ENCODE assay signal across 22 cellular contexts in the genomic region with DNA sequence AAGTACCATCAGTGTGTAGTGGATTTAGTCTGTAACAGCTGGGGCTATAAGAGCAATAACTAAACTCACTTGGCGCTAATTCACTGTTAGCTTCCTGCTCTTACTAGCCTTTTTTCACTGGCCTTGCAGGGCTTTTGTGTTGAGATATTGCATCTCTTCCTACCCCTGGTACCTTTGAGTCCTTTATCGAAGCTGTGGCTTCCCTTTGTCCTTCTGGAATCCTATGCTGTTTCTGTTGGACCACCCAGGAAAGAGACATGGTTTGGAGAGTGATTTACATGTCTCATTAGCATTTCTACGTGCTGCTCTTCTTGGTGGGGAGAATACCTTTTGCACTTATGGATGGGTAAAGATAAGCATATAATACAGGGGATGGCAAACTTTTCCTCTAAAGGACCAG.
A peak's percentile ranks its signal among the peaks of the same experiment; 100 is the strongest.
DNase-seq lines count a peak whose midpoint lies in the region; ATAC-seq, FAIRE-seq and TF ChIP-seq lines count a peak whose summit lies in the region.
"Had no signal": no experiment of that assay in that cellular context is flagged by ENCODE, and none has a peak within 500 bp of the region (broad histone marks: within the 10 kb centered on the region; RNA-seq: fewer than 3 reads in every experiment).

No MANE protein-coding gene starts in this region.

- no peaks in the 10 kb centered on the region for H3K27me3 ChIP-seq in GM23338 (ENCODE audit: insufficient read depth)
- H3K27me3 ChIP-seq in HUES64 (ENCODE audit: insufficient read depth, low read length): no peaks in the 10 kb centered on the region
- H3K27me3 ChIP-seq in H1 (replicated peaks in 1 of 4; ENCODE audit: control insufficient read depth in 3 of 4, extremely low read depth in 1 of 4, insufficient read depth in 3 of 4, low read length in 3 of 4): no peaks in the 10 kb centered on the region
- no peaks in the 10 kb centered on the region for H3K27me3 ChIP-seq in CD8-positive, alpha-beta T cell (ENCODE audit: insufficient read depth, low read length)
- H3K27me3 ChIP-seq: BE2C had no signal

- no peak overlapping the region for H4K8ac ChIP-seq in H1 (ENCODE audit: extremely low read depth, insufficient read depth, low read length)

- ATAC-seq in GM23338: peak; percentile 72
- no peak for ATAC-seq in CD8-positive, alpha-beta T cell
- ATAC-seq: HCT116, PC-3 had no signal

- H3K4me1 Mint-ChIP-seq in GM23338 (peaks cover 49% of the 10 kb centered on the region), nephron progenitor cell (peaks cover 50% of the 10 kb centered on the region)
- H3K4me1 Mint-ChIP-seq in CD8-positive, alpha-beta T cell (ENCODE audit: low read depth): peaks cover 14% of the 10 kb centered on the region

- no peak overlapping the region for H2AFZ ChIP-seq in GM23338
- H2AFZ ChIP-seq in H1 (ENCODE audit: low read length): no peak overlapping the region

- 77% methylated on average over 3 of the region's 3 CpGs for WGBS in HUES64
- WGBS in H1 (ENCODE audit: extremely low coverage in 1 of 2, insufficient coverage in 1 of 2, insufficient read length in 1 of 2, insufficient replicate concordance in 2 of 2, low coverage in 1 of 2, low lambda C conversion rate in 2 of 2, missing lambda C conversion rate in 1 of 2), 2 experiments: 50% methylated on average over 3 of the region's 3 CpGs; no CpG with 5 or more reads in 1 of the 2 experiments

- H3K4me2 ChIP-seq in GM23338 (peak overlapping the region; percentile 30), H1 (ENCODE audit: insufficient read depth in 1 of 2, low read depth in 2 of 2, low read length in 2 of 2) (peak overlapping the region; percentile 3 to 26; a peak in 2 of 4 replicates)

- H2BK20ac ChIP-seq in H1 (ENCODE audit: low read length): no peak overlapping the region

- peaks cover 6% of the 10 kb centered on the region; the same call in 1 of the 2 replicates for H4K20me1 ChIP-seq in GM23338 (replicated peaks; ENCODE audit: insufficient read depth)
- H4K20me1 ChIP-seq in H1 (replicated peaks in 1 of 2; ENCODE audit: control insufficient read depth in 1 of 2, insufficient read depth in 2 of 2, low read length in 2 of 2): peaks cover 0 to 11% of the 10 kb centered on the region in 2 experiments

- no peak overlapping the region for H2AK5ac ChIP-seq in H1 (ENCODE audit: low read depth, low read length)

- DNase-seq in GM23338 (ENCODE audit: low spot score) (peak; percentile 83), H1 (ENCODE audit: low read depth in 1 of 2, low spot score in 2 of 2) (no peak), nephron progenitor cell (no peak), C1 segment of cervical spinal cord (lab: John Stamatoyannopoulos, UW) (no peak), NCI-H1417 (lab: John Stamatoyannopoulos, UW) (no peak), NCI-H524 (lab: John Stamatoyannopoulos, UW) (no peak)
- DNase-seq in CD8-positive, alpha-beta T cell: no peak
- DNase-seq: BE2C; CD4-positive, CD25-positive, alpha-beta regulatory T cell; COR-L47; DMS153; NCI-H1092; NCI-H1436 treated with DMSO at 0.1 percent for 48 hours; NCI-H2081; NCI-H2171; NCI-H345; NCI-H526 treated with DMSO at 0.1 percent for 48 hours; PC-3; Right ventricle myocardium superior had no signal

- H2BK15ac ChIP-seq in H1 (ENCODE audit: low read length): no peak overlapping the region

- no peak overlapping the region for H3K9ac ChIP-seq in HUES64 (ENCODE audit: low read depth, low read length)
- H3K9ac ChIP-seq in H1 (replicated peaks in 1 of 4; ENCODE audit: extremely low read depth in 1 of 4, low read depth in 3 of 4, low read length in 3 of 4): no peak overlapping the region

- H3K79me1 ChIP-seq in H1 (ENCODE audit: low read depth, low read length): peaks cover 3% of the 10 kb centered on the region; the same call in 1 of the 2 replicates

- H4K91ac ChIP-seq in H1 (replicated peaks; ENCODE audit: insufficient read length, low read length): no peak overlapping the region

- H3K36me3 Mint-ChIP-seq in GM23338 (ENCODE audit: low read depth) (peaks cover 5% of the 10 kb centered on the region; the same call in 1 of the 3 replicates), nephron progenitor cell (ENCODE audit: low read depth) (peaks cover 32% of the 10 kb centered on the region)
- H3K36me3 Mint-ChIP-seq in CD8-positive, alpha-beta T cell: peaks cover 54% of the 10 kb centered on the region

- no peak for TF ChIP-seq RAD21 in H1 (IDR thresholded peaks at IDR 0.05 in 1 of 2, conservative IDR thresholded peaks at IDR 0.05 in 1 of 2; ENCODE audit: low read depth in 2 of 2, low read length in 2 of 2)

- H2BK5ac ChIP-seq in H1 (ENCODE audit: low read depth, low read length): no peak overlapping the region

- H3K9me3 ChIP-seq in HUES64 (ENCODE audit: insufficient read depth, low read depth, low read length): no peaks in the 10 kb centered on the region
- H3K9me3 ChIP-seq in H1 (ENCODE audit: insufficient read depth in 2 of 2, low read depth in 1 of 2, low read length in 1 of 2): no peaks in the 10 kb centered on the region
- no peaks in the 10 kb centered on the region for H3K9me3 ChIP-seq in CD8-positive, alpha-beta T cell (ENCODE audit: low read length)
- H3K9me3 ChIP-seq: BE2C had no signal

- H3K79me2 ChIP-seq in GM23338 (replicated peaks; ENCODE audit: insufficient read depth) (peaks cover 47% of the 10 kb centered on the region), H1 (ENCODE audit: control insufficient read depth in 1 of 2, insufficient read depth in 2 of 2, low read length in 2 of 2) (peaks cover 0 to 70% of the 10 kb centered on the region in 2 experiments; a peak in 3 of 4 replicates)

- intact Hi-C loops in CD8-positive, alpha-beta T cell (cut with DNase I, micrococcal nuclease): no loop called here

- POLR2A ChIA-PET in H1 (lab: Charles Lee; ENCODE audit: partially characterized antibody): interaction anchor here (1.1 to 2.1 kb wide), 5 partner anchors 10 to 129 kb away, joined by 3 to 13 read pairs (median 5); a partner anchor contains a TSS
- POLR2A ChIA-PET in CD8-positive, alpha-beta T cell (lab: Charles Lee): interaction anchor here (0.6 to 1.2 kb wide), 2 partner anchors 19 to 43 kb away, joined by 3 to 5 read pairs; no protein-coding TSS in a partner anchor

- TF ChIP-seq CTCF in GM23338 (conservative IDR thresholded peaks at IDR 0.05; ENCODE audit: low read depth in 2 of 2): no peak
- TF ChIP-seq CTCF in H1 (IDR thresholded peaks at IDR 0.05; ENCODE audit: control extremely low read depth in 1 of 3, insufficient read depth in 1 of 3, low read depth in 1 of 3, low read length in 3 of 3): no peak
- TF ChIP-seq CTCF in nephron progenitor cell (IDR thresholded peaks at IDR 0.05): no peak
- TF ChIP-seq CTCF in CD8-positive, alpha-beta T cell (IDR thresholded peaks at IDR 0.05): no peak

- no peak overlapping the region for H4K5ac ChIP-seq in H1 (ENCODE audit: insufficient read length, low read depth, low read length)

- peak; percentile 52 for FAIRE-seq in H1 (lab: Jason Lieb, UNC)
- FAIRE-seq: GM12891 had no signal

- no peaks in the 10 kb centered on the region for H3K9me2 ChIP-seq in GM23338 (ENCODE audit: insufficient read depth)

- H3K4me1 ChIP-seq in GM23338 (ENCODE audit: insufficient read depth) (peaks cover 45% of the 10 kb centered on the region), HUES64 (ENCODE audit: insufficient read depth, low read length) (peaks cover 34% of the 10 kb centered on the region), H1 (replicated peaks in 1 of 4; ENCODE audit: control insufficient read depth in 3 of 4, insufficient read depth in 4 of 4, low read length in 3 of 4) (peaks cover 9 to 27% (median 17%) of the 10 kb centered on the region in 4 experiments)
- H3K4me1 ChIP-seq in CD8-positive, alpha-beta T cell (ENCODE audit: insufficient read depth, low read length): no peaks in the 10 kb centered on the region
- H3K4me1 ChIP-seq: BE2C had no signal

- H2BK120ac ChIP-seq in H1 (replicated peaks; ENCODE audit: low read depth, low read length): no peak overlapping the region

- H3K27ac Mint-ChIP-seq in GM23338 (no peak overlapping the region; the same call in 1 of the 2 replicates), nephron progenitor cell (peak overlapping the region; percentile 40)
- no peak overlapping the region for H3K27ac Mint-ChIP-seq in CD8-positive, alpha-beta T cell

- H3K27ac ChIP-seq in GM23338 (ENCODE audit: low read depth) (peak overlapping the region; percentile 56; the same call in 1 of the 2 replicates), HUES64 (ENCODE audit: low read depth, low read length) (peak overlapping the region; percentile 14; the same call in 1 of the 2 replicates), H1 (ENCODE audit: low read depth, low read length) (peak overlapping the region; percentile 32; the same call in 1 of the 2 replicates)
- no peak overlapping the region for H3K27ac ChIP-seq in CD8-positive, alpha-beta T cell (ENCODE audit: low read depth, low read length)

- H3K4me3 ChIP-seq in GM23338 (no peak overlapping the region), HUES64 (ENCODE audit: low read length) (no peak overlapping the region), H1 (ENCODE audit: extremely low read depth in 1 of 4, insufficient read depth in 2 of 4, low read depth in 3 of 4, low read length in 4 of 4) (no peak overlapping the region)
- no peak overlapping the region for H3K4me3 ChIP-seq in CD8-positive, alpha-beta T cell (ENCODE audit: low read depth, low read length)

- peaks cover 12% of the 10 kb centered on the region; the same call in 1 of the 2 replicates for H3F3A ChIP-seq in GM23338 (replicated peaks; ENCODE audit: low read depth)

- no peak for TF ChIP-seq POLR2A in H1 (IDR thresholded peaks at IDR 0.05; ENCODE audit: control extremely low read depth in 1 of 2, low read depth in 2 of 2, low read length in 2 of 2)

- TF ChIP-seq EP300 in H1 (IDR thresholded peaks at IDR 0.05; ENCODE audit: borderline replicate concordance in 1 of 2, low read depth in 2 of 2, low read length in 2 of 2): no peak

- no peak overlapping the region for H3K18ac ChIP-seq in H1 (ENCODE audit: extremely low read depth, low read length)

- H2BK12ac ChIP-seq in H1 (ENCODE audit: low read depth, low read length): no peak overlapping the region

- no peak overlapping the region for H3K23ac ChIP-seq in H1 (ENCODE audit: insufficient read length)

- H3K36me3 ChIP-seq in GM23338 (ENCODE audit: insufficient read depth) (no peaks in the 10 kb centered on the region), HUES64 (ENCODE audit: insufficient read depth, low read length) (peaks cover 25% of the 10 kb centered on the region), H1 (ENCODE audit: control insufficient read depth in 2 of 4, insufficient read depth in 4 of 4, low read length in 3 of 4) (peaks cover 0 to 6% (median 0%) of the 10 kb centered on the region in 4 experiments; a peak in 1 of 8 replicates)
- H3K36me3 ChIP-seq in CD8-positive, alpha-beta T cell (ENCODE audit: insufficient read depth, low read length): no peaks in the 10 kb centered on the region
- H3K36me3 ChIP-seq: BE2C had no signal

- H3K56ac ChIP-seq in H1 (replicated peaks; ENCODE audit: insufficient read length, low read depth, low read length): no peak overlapping the region

- H3K4me3 Mint-ChIP-seq in GM23338: no peak overlapping the region; the same call in 2 of the 3 replicates
- no peak overlapping the region for H3K4me3 Mint-ChIP-seq in nephron progenitor cell
- H3K4me3 Mint-ChIP-seq in CD8-positive, alpha-beta T cell: no peak overlapping the region
- H3K4me3 Mint-ChIP-seq: CD4-positive, CD25-positive, alpha-beta regulatory T cell had no signal

- no peak overlapping the region for H3K4ac ChIP-seq in H1 (replicated peaks; ENCODE audit: insufficient read length, low read depth, low read length)

- H3K27me3 Mint-ChIP-seq in GM23338 (ENCODE audit: insufficient read depth, low read depth, poor library complexity): peaks cover 4% of the 10 kb centered on the region
- no peaks in the 10 kb centered on the region for H3K27me3 Mint-ChIP-seq in nephron progenitor cell (ENCODE audit: low read depth, poor library complexity)
- H3K27me3 Mint-ChIP-seq in CD8-positive, alpha-beta T cell (ENCODE audit: low read depth): no peaks in the 10 kb centered on the region
- H3K27me3 Mint-ChIP-seq: CD4-positive, CD25-positive, alpha-beta regulatory T cell had no signal

- CTCF ChIA-PET in H1 (lab: Charles Lee; ENCODE audit: partially characterized antibody): interaction anchor here (0.9 to 1.5 kb wide), 3 partner anchors 9 to 121 kb away, joined by 3 to 4 read pairs (median 4); no protein-coding TSS in a partner anchor
- CTCF ChIA-PET in CD8-positive, alpha-beta T cell (lab: Charles Lee): interaction anchor here (0.8 kb wide), 1 partner anchor 84 kb away, joined by 3 read pairs; no protein-coding TSS in a partner anchor

- H3K23me2 ChIP-seq in H1 (ENCODE audit: low read depth, low read length): no peaks in the 10 kb centered on the region

- H3K9me3 Mint-ChIP-seq in GM23338 (no peaks in the 10 kb centered on the region), nephron progenitor cell (no peaks in the 10 kb centered on the region)
- no peaks in the 10 kb centered on the region for H3K9me3 Mint-ChIP-seq in CD8-positive, alpha-beta T cell
- H3K9me3 Mint-ChIP-seq: CD4-positive, CD25-positive, alpha-beta regulatory T cell had no signal

- no peak overlapping the region for H3K14ac ChIP-seq in H1 (ENCODE audit: insufficient read length)
